2 cellular contexts compared by ENCODE assay signal in the genomic region with DNA sequence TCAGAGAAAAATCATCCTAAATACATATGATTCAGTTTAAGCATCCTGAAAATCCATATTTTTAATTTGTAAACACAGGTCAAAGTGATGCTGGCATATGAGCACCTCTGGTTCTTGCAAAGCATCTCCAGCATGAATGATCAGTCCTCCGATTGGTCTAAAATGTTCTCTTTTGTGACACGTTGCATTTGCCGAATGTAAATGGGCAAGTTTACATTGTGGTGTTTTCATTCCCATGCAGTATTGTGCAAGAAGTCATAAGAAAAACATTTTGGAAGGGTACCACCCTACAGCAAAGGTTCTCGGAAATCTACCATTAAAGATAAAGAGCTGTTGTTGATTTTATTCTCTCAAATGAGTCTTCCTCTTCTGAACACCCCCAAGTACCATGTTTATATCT.
TF ChIP-seq lines count a peak whose summit lies in the region.

No MANE protein-coding gene starts in this region.

TF ChIP-seq in IMR-90, 13 proteins besides CTCF, POLR2A, EP300 and RAD21:
- TF ChIP-seq SMC3 (IDR thresholded peaks at IDR 0.05; ENCODE audit: low read depth, low read length) (no peak), CEBPB (IDR thresholded peaks at IDR 0.05; ENCODE audit: low read depth, low read length) (0 out of 2 replicates have a peak, but pooled peaks have one; percentile 20), RCOR1 (IDR thresholded peaks at IDR 0.05; ENCODE audit: insufficient replicate concordance, low read length) (no peak)
- TF ChIP-seq, protein P1, sequence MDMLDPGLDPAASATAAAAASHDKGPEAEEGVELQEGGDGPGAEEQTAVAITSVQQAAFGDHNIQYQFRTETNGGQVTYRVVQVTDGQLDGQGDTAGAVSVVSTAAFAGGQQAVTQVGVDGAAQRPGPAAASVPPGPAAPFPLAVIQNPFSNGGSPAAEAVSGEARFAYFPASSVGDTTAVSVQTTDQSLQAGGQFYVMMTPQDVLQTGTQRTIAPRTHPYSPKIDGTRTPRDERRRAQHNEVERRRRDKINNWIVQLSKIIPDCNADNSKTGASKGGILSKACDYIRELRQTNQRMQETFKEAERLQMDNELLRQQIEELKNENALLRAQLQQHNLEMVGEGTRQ (IDR thresholded peaks at IDR 0.05; ENCODE audit: low read depth, low read length) = no peak

TF ChIP-seq in H1, 55 proteins besides CTCF, POLR2A, EP300 and RAD21:
- TF ChIP-seq KDM4A (IDR thresholded peaks at IDR 0.05; ENCODE audit: low read depth, low read length, severe bottlenecking) (no peak), TCF12 (IDR thresholded peaks at IDR 0.05; ENCODE audit: low read depth, low read length) (no peak), CEBPB (IDR thresholded peaks at IDR 0.05; ENCODE audit: low read depth, low read length) (no peak; the same call in 1 of the 2 replicates), SIN3A (conservative IDR thresholded peaks at IDR 0.05 in 1 of 2, IDR thresholded peaks at IDR 0.05 in 1 of 2; ENCODE audit: low read depth in 1 of 2, low read length in 2 of 2) (no peak), SP1 (IDR thresholded peaks at IDR 0.05; ENCODE audit: low read depth, low read length) (no peak)
